ENCODE assay signal across 28 cellular contexts in genomic region chr6:25525078-25525477, GRCh38.
"Had no signal": no experiment of that assay in that cellular context is flagged by ENCODE, and none has a peak within 500 bp of the region (broad histone marks: within the 10 kb centered on the region; RNA-seq: fewer than 3 reads in every experiment).

No MANE protein-coding gene starts in this region.

- H3K4me3 ChIP-seq: body of pancreas, coronary artery, dorsolateral prefrontal cortex, esophagus squamous epithelium, gastroesophageal sphincter had no signal

- H3K27me3 ChIP-seq: body of pancreas, dorsolateral prefrontal cortex, esophagus squamous epithelium, gastroesophageal sphincter had no signal

- H3K36me3 ChIP-seq: WERI-Rb-1 had no signal

- H3K27ac ChIP-seq: body of pancreas, coronary artery, dorsolateral prefrontal cortex, esophagus squamous epithelium, gastroesophageal sphincter, WERI-Rb-1 had no signal

- H3K4me1 ChIP-seq: body of pancreas, esophagus squamous epithelium, gastroesophageal sphincter had no signal

- ATAC-seq: activated CD4-positive, CD25-positive, alpha-beta regulatory T cell treated with anti-CD3 and anti-CD28 coated beads, Interleukin-2, amount 50 U/mL, for 24 hours; activated CD8-positive, alpha-beta T cell treated with anti-CD3 and anti-CD28 coated beads for 36 hours; activated T-cell treated with anti-CD3 and anti-CD28 coated beads, Interleukin-2, amount 50 U/mL, for 4 hours; activated T-helper 17 cell treated with anti-CD3 and anti-CD28 coated beads, Interleukin-2, amount 50 U/mL, for 72 hours; body of pancreas; gastroesophageal sphincter; T-helper 17 cell had no signal

- DNase-seq: activated B cell treated with CpG ODN at 0.5 μM for 24 hours; activated CD4-positive, alpha-beta T cell treated with anti-CD3 and anti-CD28 coated beads for 48 hours; activated CD4-positive, alpha-beta T cell treated with anti-CD3 and anti-CD28 coated beads, Interleukin-2, amount 50 U/mL, for 1 hour; activated CD4-positive, alpha-beta T cell treated with anti-CD3 and anti-CD28 coated beads, Interleukin-2, amount 50 U/mL, for 48 hours; activated CD8-positive, alpha-beta memory T cell treated with anti-CD3 and anti-CD28 coated beads for 24 hours; activated CD8-positive, alpha-beta T cell treated with anti-CD3 and anti-CD28 coated beads for 36 hours; activated effector memory CD4-positive, alpha-beta T cell treated with Interleukin-2 at 50 U/mL for 16 hours; activated gamma-delta T cell treated with Interleukin-2 at 50 U/mL for 16 hours; activated naive CD4-positive, alpha-beta T cell treated with anti-CD3 and anti-CD28 coated beads, Interleukin-2, amount 50 U/mL, for 16 hours; activated naive CD4-positive, alpha-beta T cell treated with Interleukin-2 at 50 U/mL for 16 hours; activated T-cell treated with anti-CD3 and anti-CD28 coated beads, Interleukin-2, amount 50 U/mL, for 4 hours; amygdala; aorta; body of pancreas; central memory CD4-positive, alpha-beta T cell; dorsolateral prefrontal cortex; effector memory CD4-positive, alpha-beta T cell; endodermal cell; esophagus squamous epithelium; foreskin melanocyte; T-helper 1 cell; T-helper 17 cell; T1000; WERI-Rb-1 had no signal

- H3K9me3 ChIP-seq: body of pancreas, esophagus squamous epithelium, gastroesophageal sphincter had no signal
